In the genomic region with DNA sequence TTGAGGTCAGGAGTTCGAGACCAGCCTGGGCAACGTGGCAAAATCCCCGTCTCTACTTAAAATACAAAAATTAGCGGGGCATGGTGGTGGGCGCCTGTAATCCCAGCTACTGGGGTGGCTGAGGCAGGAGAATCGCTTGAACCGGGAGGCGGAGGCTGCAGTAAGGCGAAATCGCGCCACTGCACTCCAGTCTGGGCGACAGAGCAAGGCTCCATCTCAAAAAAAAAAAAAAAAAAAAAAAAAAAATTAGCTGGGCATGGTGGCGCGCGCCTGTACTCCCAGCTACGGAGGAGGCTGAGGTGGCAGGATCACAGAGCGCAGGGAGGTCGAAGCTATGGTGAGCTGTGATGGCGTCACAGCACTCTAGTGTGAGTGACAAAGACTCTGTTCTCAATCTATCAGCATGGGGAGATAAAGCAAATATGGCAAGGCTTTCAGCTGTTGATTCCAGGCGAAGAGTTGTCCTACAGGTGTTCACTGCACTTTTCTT, we compare ENCODE assay signal across 8 cellular contexts. TPM values are rescaled to one million over a fixed set of nuclear protein-coding genes. Genes with fewer than 3 reads are reported as not detected.
DNase-seq lines count a peak whose midpoint lies in the region; ATAC-seq and TF ChIP-seq lines count a peak whose summit lies in the region.
"Not testable (repeated sequence)": the region's sequence is repeated elsewhere in the genome, so short reads cannot be mapped to it uniquely, and the experiment has no call there.

No MANE protein-coding gene starts in this region.

- H3K27ac Mint-ChIP-seq in activated T-cell treated with anti-CD3 and anti-CD28 coated beads, Interleukin-2, amount 50 U/mL, for 24 hours = peak overlapping the region; percentile 99
- peak overlapping the region; percentile 62 for H3K27ac Mint-ChIP-seq in neural crest cell (ENCODE audit: unreplicated experiment)
- peak overlapping the region; percentile 99 for H3K27ac Mint-ChIP-seq in type B pancreatic cell

- peak; percentile 36 for DNase-seq in COLO668 (lab: John Stamatoyannopoulos, UW; ENCODE audit: unreplicated experiment)
- not testable (repeated sequence) for DNase-seq in IMR-90; Panc1 (ENCODE audit: low read depth, low spot score); activated T-cell treated with anti-CD3 and anti-CD28 coated beads, Interleukin-2, amount 50 U/mL, for 24 hours; coronary artery (ENCODE audit: low spot score); neural crest cell (ENCODE audit: low read depth, low spot score); type B pancreatic cell (ENCODE audit: extremely low spot score, unreplicated experiment)

- TF ChIP-seq RAD21 in IMR-90 (IDR thresholded peaks at IDR 0.05; ENCODE audit: low read length) = not testable (repeated sequence)

- H4K8ac ChIP-seq in IMR-90 (ENCODE audit: low read depth in 2 of 2, low read length in 2 of 2) = not testable (repeated sequence)

- H4K20me1 ChIP-seq in IMR-90 (ENCODE audit: insufficient read depth, low read length) = peaks cover 48% of the 10 kb centered on the region

- intact Hi-C loops in IMR-90 (cut with micrococcal nuclease); Panc1 (cut with micrococcal nuclease; ENCODE audit: unreplicated experiment): not testable (repeated sequence)

- H3K4me3 ChIP-seq in IMR-90 (ENCODE audit: insufficient read depth, low read depth, low read length) (peak overlapping the region; percentile 59), Panc1 (ENCODE audit: low read depth in 2 of 2, low read length in 2 of 2) (peak overlapping the region; percentile 93 to 96), coronary artery (peak overlapping the region; percentile 79), iPS-11a (ENCODE audit: low read depth, low read length) (peak overlapping the region; percentile 97)

- H2AFZ ChIP-seq in IMR-90 (replicated peaks; ENCODE audit: low read length, poor library complexity) = not testable (repeated sequence)

- not testable (repeated sequence) for H2AK9ac ChIP-seq in IMR-90 (replicated peaks; ENCODE audit: low read depth, low read length, poor library complexity)

- not testable (repeated sequence) for H3K56ac ChIP-seq in IMR-90 (ENCODE audit: extremely low read depth, insufficient read depth, low read length)

- 85% methylated on average over 4 of the region's 20 CpGs; no CpG with 5 or more reads in 1 of the 2 experiments for WGBS in IMR-90 (ENCODE audit: extremely low coverage in 2 of 2, insufficient read length in 1 of 2), 2 experiments

- H4K5ac ChIP-seq in IMR-90 (ENCODE audit: low read depth, low read length) = not testable (repeated sequence)

- dilution Hi-C loops in IMR-90 (cut with HindIII; ENCODE audit: low sequenced_read_pairs, unreplicated experiment) = not testable (repeated sequence)

- H3K23ac ChIP-seq in IMR-90 (ENCODE audit: low read depth, low read length) = peak overlapping the region; percentile 50; the same call in 1 of the 2 replicates

- CTCF ChIA-PET in IMR-90 (lab: Yijun Ruan, JAX) = interaction anchor here (0.7 kb wide), 1 partner anchor 173 kb away, joined by 4 read pairs; no protein-coding TSS in a partner anchor
- CTCF ChIA-PET in Panc1 (lab: Charles Lee) = not testable (repeated sequence)

- not testable (repeated sequence) for H4K91ac ChIP-seq in IMR-90 (ENCODE audit: insufficient read depth, low read depth, low read length)

- H3K9me3 ChIP-seq in IMR-90 (ENCODE audit: control insufficient read depth, insufficient read depth, low read length); Panc1 (ENCODE audit: control insufficient read depth, insufficient read depth, low read depth, low read length): not testable (repeated sequence)

- peak overlapping the region; percentile 8; the same call in 1 of the 2 replicates for H3K4ac ChIP-seq in IMR-90 (ENCODE audit: low read depth, low read length)

- peaks cover 2 to 20% of the 10 kb centered on the region in 2 experiments; a peak in 2 of 4 replicates for H3K79me1 ChIP-seq in IMR-90 (ENCODE audit: low read depth in 1 of 2, low read length in 2 of 2)

- in situ Hi-C loops in IMR-90 (cut with MboI; ENCODE audit: low sequenced_read_pairs) = loop anchor here (5.0 kb wide), 1 partner anchor 533 kb away; no protein-coding TSS in a partner anchor
- in situ Hi-C loops in Panc1 (cut with HindIII; ENCODE audit: low pct_unique_long_range_greater_than_20kb, low sequenced_read_pairs) = not testable (repeated sequence)

- H2BK20ac ChIP-seq in IMR-90 (ENCODE audit: low read depth, low read length) = not testable (repeated sequence)

- not testable (repeated sequence) for H3K27me3 Mint-ChIP-seq in activated T-cell treated with anti-CD3 and anti-CD28 coated beads, Interleukin-2, amount 50 U/mL, for 24 hours; neural crest cell (ENCODE audit: low read depth); type B pancreatic cell

- POLR2A ChIA-PET in IMR-90 (lab: Charles Lee; ENCODE audit: unreplicated experiment); Panc1 (lab: Charles Lee): not testable (repeated sequence)

- not testable (repeated sequence) for H3K36me3 ChIP-seq in IMR-90 (ENCODE audit: control insufficient read depth, insufficient read depth, low read length); Panc1 (ENCODE audit: control insufficient read depth, insufficient read depth, low read length)

- H3K18ac ChIP-seq in IMR-90 (ENCODE audit: low read depth, low read length) = not testable (repeated sequence)

- H3K36me3 Mint-ChIP-seq in activated T-cell treated with anti-CD3 and anti-CD28 coated beads, Interleukin-2, amount 50 U/mL, for 24 hours (ENCODE audit: low read depth) = peaks cover 66% of the 10 kb centered on the region
- H3K36me3 Mint-ChIP-seq in neural crest cell (ENCODE audit: low read depth) (peaks cover 29% of the 10 kb centered on the region), type B pancreatic cell (peaks cover 43% of the 10 kb centered on the region)

- H3K27me3 ChIP-seq in IMR-90 (ENCODE audit: control insufficient read depth, insufficient read depth, low read length); Panc1 (ENCODE audit: control insufficient read depth, insufficient read depth, low read length): not testable (repeated sequence)

- BruUV-seq in IMR-90 (replicated peaks; lab: Mats Ljungman, UMichigan); Panc1 (replicated peaks; lab: Mats Ljungman, UMichigan): not testable (repeated sequence)

- H3K27ac ChIP-seq in IMR-90 (ENCODE audit: insufficient read depth, low read length) (peak overlapping the region; percentile 71; the same call in 1 of the 2 replicates), Panc1 (ENCODE audit: low read length) (peak overlapping the region; percentile 99)
- not testable (repeated sequence) for H3K27ac ChIP-seq in coronary artery

- not testable (repeated sequence) for H3K9me1 ChIP-seq in IMR-90 (ENCODE audit: insufficient read depth, low read length)

- not testable (repeated sequence) for H2BK120ac ChIP-seq in IMR-90 (ENCODE audit: low read depth, low read length)

- H3K9me3 Mint-ChIP-seq in activated T-cell treated with anti-CD3 and anti-CD28 coated beads, Interleukin-2, amount 50 U/mL, for 24 hours; neural crest cell; type B pancreatic cell: not testable (repeated sequence)

- not testable (repeated sequence) for H3K9ac ChIP-seq in IMR-90 (ENCODE audit: low read depth, low read length)

- H3K4me1 ChIP-seq in IMR-90 (ENCODE audit: control insufficient read depth, insufficient read depth, low read length) = not testable (repeated sequence)
- H3K4me1 ChIP-seq in Panc1 (ENCODE audit: control insufficient read depth, insufficient read depth, low read length) = peaks cover 17% of the 10 kb centered on the region; the same call in 1 of the 2 replicates

- not testable (repeated sequence) for H3K14ac ChIP-seq in IMR-90 (replicated peaks; ENCODE audit: low read depth, low read length)

- not testable (repeated sequence) for TF ChIP-seq POLR2A in IMR-90 (IDR thresholded peaks at IDR 0.05; ENCODE audit: low read depth, low read length)

- TF ChIP-seq CTCF in IMR-90 (conservative IDR thresholded peaks at IDR 0.05; ENCODE audit: low read depth, low read length); Panc1 (IDR thresholded peaks at IDR 0.05); coronary artery (IDR thresholded peaks at IDR 0.05); neural crest cell (conservative IDR thresholded peaks at IDR 0.05); type B pancreatic cell (conservative IDR thresholded peaks at IDR 0.05): not testable (repeated sequence)

- peak overlapping the region; percentile 100 for H3K4me2 ChIP-seq in IMR-90 (ENCODE audit: low read depth, low read length)

- H2AK5ac ChIP-seq in IMR-90 (ENCODE audit: low read depth, low read length) = peak overlapping the region; percentile 20; the same call in 1 of the 2 replicates

- H3K4me1 Mint-ChIP-seq in activated T-cell treated with anti-CD3 and anti-CD28 coated beads, Interleukin-2, amount 50 U/mL, for 24 hours (ENCODE audit: low read depth) = peaks cover 57% of the 10 kb centered on the region
- H3K4me1 Mint-ChIP-seq in neural crest cell = peaks cover 55% of the 10 kb centered on the region
- peaks cover 24% of the 10 kb centered on the region for H3K4me1 Mint-ChIP-seq in type B pancreatic cell (ENCODE audit: unreplicated experiment)

- H2BK5ac ChIP-seq in IMR-90 (ENCODE audit: low read depth, low read length, poor library complexity, severe bottlenecking) = peak overlapping the region; percentile 57

- H2BK15ac ChIP-seq in IMR-90 (ENCODE audit: low read depth, low read length) = not testable (repeated sequence)

- H3K4me3 Mint-ChIP-seq in activated T-cell treated with anti-CD3 and anti-CD28 coated beads, Interleukin-2, amount 50 U/mL, for 24 hours = peak overlapping the region; percentile 97
- H3K4me3 Mint-ChIP-seq in neural crest cell (peak overlapping the region; percentile 100), type B pancreatic cell (peak overlapping the region; percentile 99)

- ATAC-seq in IMR-90 (ENCODE audit: low read depth); Panc1: not testable (repeated sequence)

RNA-seq across cellular contexts. Expression of a gene that starts 1.9 kb away (rescaled TPM):
- total RNA-seq in IMR-90 (2012; rRNA removed) (14.5 and 31.4 TPM in 2 replicates), Panc1 (2021; ENCODE audit: unreplicated experiment) (29.8 TPM), neural crest cell (69.5 and 72.1 TPM in 2 replicates), type B pancreatic cell (ENCODE audit: low replicate concordance) (35.8 and 49.4 TPM in 2 replicates)
- polyA plus RNA-seq in IMR-90 (2012; rRNA removed) = 18.0 and 23.4 TPM in 2 replicates
- polyA plus RNA-seq in IMR-90 (2012; cell fraction: cytosol; rRNA removed) = 3.8 and 8.9 TPM in 2 replicates
- 5.1 and 40.1 TPM in 2 replicates for polyA plus RNA-seq in IMR-90 (2012; cell fraction: nucleus; rRNA removed; ENCODE audit: low replicate concordance)
- polyA plus RNA-seq in Panc1 (2012; ENCODE audit: insufficient read length) = 17.9 TPM
